Comparison of ENCODE assay signal across 30 cellular contexts in the genomic region with DNA sequence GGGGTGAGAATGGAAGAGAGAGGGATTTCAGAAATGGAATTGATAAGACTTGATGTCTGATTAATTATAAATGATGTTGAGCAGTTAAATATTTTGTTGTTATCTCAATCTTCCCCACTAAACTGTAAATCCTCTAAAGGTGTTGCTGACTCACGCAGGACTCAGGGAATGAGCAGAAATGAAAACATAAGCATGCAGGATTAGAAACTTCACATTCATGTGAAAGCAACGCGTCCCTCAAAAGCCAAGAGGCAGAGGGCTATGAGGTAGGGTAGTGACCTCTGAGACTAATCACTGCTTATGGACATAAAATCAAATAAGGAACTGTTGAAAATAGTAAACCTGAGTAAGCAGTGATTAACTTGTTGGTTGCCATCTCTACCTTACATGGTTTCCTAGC. TPM values are rescaled to one million over a fixed set of nuclear protein-coding genes. Genes with fewer than 3 reads are reported as not detected.
"Had no signal": no experiment of that assay in that cellular context is flagged by ENCODE, and none has a peak within 500 bp of the region (broad histone marks: within the 10 kb centered on the region; RNA-seq: fewer than 3 reads in every experiment).

No MANE protein-coding gene starts in this region.

- H3K9me3 Mint-ChIP-seq: activated CD8-positive, alpha-beta T cell treated with anti-CD3 and anti-CD28 coated beads for 36 hours; activated T-cell treated with anti-CD3 and anti-CD28 coated beads, Interleukin-2, amount 50 U/mL, for 72 hours; neural crest cell; WTC11 had no signal

- H3K4me1 ChIP-seq: colonic mucosa, parathyroid adenoma had no signal

- H3K9me3 ChIP-seq: colonic mucosa, gastroesophageal sphincter, tibial nerve had no signal

- H3K27me3 Mint-ChIP-seq: activated CD8-positive, alpha-beta T cell treated with anti-CD3 and anti-CD28 coated beads for 36 hours; activated naive CD8-positive, alpha-beta T cell; memory B cell had no signal

- H3K36me3 Mint-ChIP-seq: activated naive CD8-positive, alpha-beta T cell; brain; memory B cell; naive thymus-derived CD8-positive, alpha-beta T cell; WTC11 had no signal

- H3K9ac ChIP-seq: parathyroid adenoma had no signal

- DNase-seq: activated CD4-positive, alpha-beta T cell treated with anti-CD3 and anti-CD28 coated beads for 1 hour; activated CD4-positive, alpha-beta T cell treated with anti-CD3 and anti-CD28 coated beads, Interleukin-2, amount 50 U/mL, for 1 hour; activated CD8-positive, alpha-beta T cell treated with anti-CD3 and anti-CD28 coated beads for 36 hours; activated effector memory CD4-positive, alpha-beta T cell treated with Interleukin-2 at 50 U/mL for 16 hours; activated naive CD4-positive, alpha-beta T cell treated with Interleukin-2 at 50 U/mL for 16 hours; activated T-cell treated with anti-CD3 and anti-CD28 coated beads for 4 hours; activated T-cell treated with anti-CD3 and anti-CD28 coated beads, Interleukin-2, amount 50 U/mL, for 72 hours; anterior cingulate cortex; cerebellar nuclear complex; colonic mucosa; dorsolateral prefrontal cortex; effector memory CD4-positive, alpha-beta T cell; erythroblast; hippocampal formation; naive thymus-derived CD8-positive, alpha-beta T cell; nucleus accumbens; right cardiac atrium; stimulated activated CD4-positive, alpha-beta T cell treated with anti-CD3 and anti-CD28 coated beads, Interleukin-15, amount 100 ng/mL, for 24 hours; stimulated activated CD4-positive, alpha-beta T cell treated with anti-CD3 and anti-CD28 coated beads, Interleukin-2, amount 100 ng/mL, for 24 hours; stimulated activated naive CD4-positive, alpha-beta T cell treated with Interleukin-2 at 50 U/mL for 16 hours; T-helper 2 cell had no signal

- H3K4me1 Mint-ChIP-seq: memory B cell; naive thymus-derived CD8-positive, alpha-beta T cell; neural crest cell; WTC11 had no signal

- H3K27me3 ChIP-seq: cardiac muscle cell, colonic mucosa, dorsolateral prefrontal cortex, gastroesophageal sphincter, tibial nerve had no signal

- H3K4me3 Mint-ChIP-seq: activated CD8-positive, alpha-beta T cell treated with anti-CD3 and anti-CD28 coated beads for 36 hours; activated naive CD8-positive, alpha-beta T cell; activated T-cell treated with anti-CD3 and anti-CD28 coated beads, Interleukin-2, amount 50 U/mL, for 72 hours; brain; memory B cell; naive thymus-derived CD8-positive, alpha-beta T cell; neural crest cell; WTC11 had no signal

- H3K4me3 ChIP-seq: cardiac muscle cell, colonic mucosa, dorsolateral prefrontal cortex, gastroesophageal sphincter, tibial nerve had no signal

- H3K27ac ChIP-seq: cardiac muscle cell, colonic mucosa, dorsolateral prefrontal cortex, gastroesophageal sphincter, parathyroid adenoma, tibial nerve had no signal

- H3K27ac Mint-ChIP-seq: activated CD8-positive, alpha-beta T cell treated with anti-CD3 and anti-CD28 coated beads for 36 hours; activated naive CD8-positive, alpha-beta T cell; activated T-cell treated with anti-CD3 and anti-CD28 coated beads, Interleukin-2, amount 50 U/mL, for 72 hours; brain; memory B cell; naive thymus-derived CD8-positive, alpha-beta T cell; WTC11 had no signal

- H3K79me2 ChIP-seq: parathyroid adenoma had no signal

- H2AFZ ChIP-seq: parathyroid adenoma had no signal

- H3K36me3 ChIP-seq: cardiac muscle cell, colonic mucosa, gastroesophageal sphincter, tibial nerve had no signal

RNA-seq across cellular contexts. Expression of gene ADAMTSL1, which starts 21.1 kb away (rescaled TPM):
- total RNA-seq: activated CD8-positive, alpha-beta T cell treated with anti-CD3 and anti-CD28 coated beads for 36 hours; activated T-cell treated with anti-CD3 and anti-CD28 coated beads, Interleukin-2, amount 50 U/mL, for 72 hours; naive thymus-derived CD8-positive, alpha-beta T cell had no signal
